In the genomic region with DNA sequence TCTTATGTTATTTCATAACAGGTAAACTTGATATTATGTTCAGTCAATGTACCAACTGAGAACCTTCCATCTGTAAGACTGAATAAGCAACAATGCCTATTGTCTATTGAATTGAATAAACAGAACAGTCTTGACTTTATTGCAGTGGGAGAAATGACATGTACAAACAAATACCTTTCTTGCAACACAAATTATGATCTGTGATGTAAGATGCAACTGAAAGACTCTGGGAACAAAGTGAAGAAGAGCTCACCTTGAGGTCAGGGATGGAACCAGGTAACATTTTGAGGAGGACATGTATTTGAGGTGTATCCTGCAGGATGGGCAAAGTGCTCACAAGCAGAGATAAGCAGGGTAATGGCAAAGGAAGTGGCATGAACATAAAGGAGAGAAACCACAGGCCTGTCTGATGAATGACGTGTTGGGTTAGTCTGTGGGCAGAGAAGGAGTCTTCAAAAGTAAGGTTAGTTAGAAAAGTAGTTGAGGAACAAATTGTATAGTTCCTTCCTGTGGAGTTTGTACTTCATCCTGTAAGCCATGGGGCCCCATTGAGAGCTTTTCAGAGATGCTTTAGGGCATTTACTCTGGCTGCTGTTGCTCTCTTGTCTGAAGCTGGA, we compare ENCODE assay signal across 27 cellular contexts. TPM values are rescaled to one million over a fixed set of nuclear protein-coding genes. Genes with fewer than 3 reads are reported as not detected.
"Had no signal": no experiment of that assay in that cellular context is flagged by ENCODE, and none has a peak within 500 bp of the region (broad histone marks: within the 10 kb centered on the region; RNA-seq: fewer than 3 reads in every experiment).

No MANE protein-coding gene starts in this region.

- DNase-seq: activated CD4-positive, alpha-beta memory T cell treated with anti-CD3 and anti-CD28 coated beads for 36 hours; activated CD4-positive, alpha-beta T cell treated with anti-CD3 and anti-CD28 coated beads, Interleukin-2, amount 10 ng/mL, durations not matched to agents 24 days and 14 days; activated CD8-positive, alpha-beta memory T cell treated with anti-CD3 and anti-CD28 coated beads, Interleukin-2, amount 10 ng/mL, durations not matched to agents 7 days and 5 days; activated effector memory CD4-positive, alpha-beta T cell treated with anti-CD3 and anti-CD28 coated beads, Interleukin-2, amount 50 U/mL, for 16 hours; activated naive CD4-positive, alpha-beta T cell treated with anti-CD3 and anti-CD28 coated beads for 36 hours; colonic mucosa; dorsolateral prefrontal cortex; effector memory CD4-positive, alpha-beta T cell; erythroblast; islet precursor cell; left cardiac atrium; nucleus accumbens; pancreas; psoas muscle; sigmoid colon; small intestine; stimulated activated CD4-positive, alpha-beta T cell treated with anti-CD3 and anti-CD28 coated beads, Interleukin-4, amount 100 ng/mL, for 24 hours; stomach; tibial artery; upper lobe of right lung had no signal

- H3K4me1 Mint-ChIP-seq: memory B cell; neural crest cell; stimulated activated effector memory CD8-positive, alpha-beta T cell treated with anti-CD3 and anti-CD28 coated beads, Interleukin-12 subunit alpha, Interleukin-12 subunit beta, amount 100 ng/mL, for 72 hours had no signal

- H3K9me3 Mint-ChIP-seq: activated CD4-positive, alpha-beta memory T cell treated with anti-CD3 and anti-CD28 coated beads for 36 hours; activated CD4-positive, alpha-beta T cell treated with anti-CD3 and anti-CD28 coated beads, Interleukin-2, amount 10 ng/mL, durations not matched to agents 24 days and 14 days; activated naive CD4-positive, alpha-beta T cell treated with anti-CD3 and anti-CD28 coated beads for 36 hours; memory B cell had no signal

- H3K4me3 Mint-ChIP-seq: activated CD4-positive, alpha-beta memory T cell treated with anti-CD3 and anti-CD28 coated beads for 36 hours; activated CD4-positive, alpha-beta T cell treated with anti-CD3 and anti-CD28 coated beads, Interleukin-2, amount 10 ng/mL, durations not matched to agents 24 days and 14 days; activated CD8-positive, alpha-beta memory T cell treated with anti-CD3 and anti-CD28 coated beads, Interleukin-2, amount 10 ng/mL, durations not matched to agents 7 days and 5 days; activated naive CD4-positive, alpha-beta T cell treated with anti-CD3 and anti-CD28 coated beads for 36 hours; memory B cell; neural crest cell; stimulated activated effector memory CD8-positive, alpha-beta T cell treated with anti-CD3 and anti-CD28 coated beads, Interleukin-12 subunit alpha, Interleukin-12 subunit beta, amount 100 ng/mL, for 72 hours had no signal

- H3K36me3 Mint-ChIP-seq: activated CD4-positive, alpha-beta memory T cell treated with anti-CD3 and anti-CD28 coated beads for 36 hours; activated CD8-positive, alpha-beta memory T cell treated with anti-CD3 and anti-CD28 coated beads, Interleukin-2, amount 10 ng/mL, durations not matched to agents 7 days and 5 days; memory B cell; stimulated activated effector memory CD8-positive, alpha-beta T cell treated with anti-CD3 and anti-CD28 coated beads, Interleukin-12 subunit alpha, Interleukin-12 subunit beta, amount 100 ng/mL, for 72 hours had no signal

- H3K27ac Mint-ChIP-seq: activated CD4-positive, alpha-beta memory T cell treated with anti-CD3 and anti-CD28 coated beads for 36 hours; activated CD4-positive, alpha-beta T cell treated with anti-CD3 and anti-CD28 coated beads, Interleukin-2, amount 10 ng/mL, durations not matched to agents 24 days and 14 days; activated CD8-positive, alpha-beta memory T cell treated with anti-CD3 and anti-CD28 coated beads, Interleukin-2, amount 10 ng/mL, durations not matched to agents 7 days and 5 days; activated naive CD4-positive, alpha-beta T cell treated with anti-CD3 and anti-CD28 coated beads for 36 hours; memory B cell; stimulated activated effector memory CD8-positive, alpha-beta T cell treated with anti-CD3 and anti-CD28 coated beads, Interleukin-12 subunit alpha, Interleukin-12 subunit beta, amount 100 ng/mL, for 72 hours had no signal

- H3K4me3 ChIP-seq: colonic mucosa, dorsolateral prefrontal cortex, gastroesophageal sphincter, hepatocyte, pancreas, psoas muscle, sigmoid colon, stomach, tibial artery, upper lobe of right lung had no signal

- H3K27me3 Mint-ChIP-seq: activated CD4-positive, alpha-beta memory T cell treated with anti-CD3 and anti-CD28 coated beads for 36 hours; activated CD4-positive, alpha-beta T cell treated with anti-CD3 and anti-CD28 coated beads, Interleukin-2, amount 10 ng/mL, durations not matched to agents 24 days and 14 days; activated CD8-positive, alpha-beta memory T cell treated with anti-CD3 and anti-CD28 coated beads, Interleukin-2, amount 10 ng/mL, durations not matched to agents 7 days and 5 days; memory B cell had no signal

- ATAC-seq: activated CD8-positive, alpha-beta memory T cell treated with anti-CD3 and anti-CD28 coated beads, Interleukin-2, amount 10 ng/mL, durations not matched to agents 7 days and 5 days; gastroesophageal sphincter; left cardiac atrium; pancreas; psoas muscle; stimulated activated effector memory CD8-positive, alpha-beta T cell treated with anti-CD3 and anti-CD28 coated beads, Interleukin-12 subunit alpha, Interleukin-12 subunit beta, amount 100 ng/mL, for 72 hours; upper lobe of right lung had no signal

- H3K9me3 ChIP-seq: colonic mucosa, gastroesophageal sphincter, pancreas, psoas muscle, sigmoid colon, stomach, tibial artery, upper lobe of right lung had no signal

RNA-seq across cellular contexts. Expression of gene PNLIPRP3, which starts 9.5 kb away (rescaled TPM):
- total RNA-seq: activated CD4-positive, alpha-beta memory T cell treated with anti-CD3 and anti-CD28 coated beads for 36 hours; activated CD4-positive, alpha-beta T cell treated with anti-CD3 and anti-CD28 coated beads, Interleukin-2, amount 10 ng/mL, durations not matched to agents 24 days and 14 days; activated CD8-positive, alpha-beta memory T cell treated with anti-CD3 and anti-CD28 coated beads, Interleukin-2, amount 10 ng/mL, durations not matched to agents 7 days and 5 days; activated naive CD4-positive, alpha-beta T cell treated with anti-CD3 and anti-CD28 coated beads for 36 hours; colonic mucosa; dorsolateral prefrontal cortex; left cardiac atrium; liver; naive thymus-derived CD8-positive, alpha-beta T cell; neural crest cell; psoas muscle had no signal
